In genomic region chr11:47101452-47101851, GRCh38 we compare ENCODE assay signal across 12 cellular contexts.
"Had no signal": no experiment of that assay in that cellular context is flagged by ENCODE, and none has a peak within 500 bp of the region (broad histone marks: within the 10 kb centered on the region; RNA-seq: fewer than 3 reads in every experiment).

No MANE protein-coding gene starts in this region.

- H3K27me3 ChIP-seq: brain microvascular endothelial cell, neutrophil had no signal

- H3K79me2 ChIP-seq: parathyroid adenoma had no signal

- H3K9me3 ChIP-seq: neutrophil had no signal

- H3K4me1 ChIP-seq: parathyroid adenoma had no signal

- H3K27ac ChIP-seq: brain microvascular endothelial cell, neutrophil, parathyroid adenoma had no signal

- H3K36me3 ChIP-seq: brain microvascular endothelial cell, neutrophil had no signal

- H3K4me3 ChIP-seq: lung had no signal

- H3K9ac ChIP-seq: parathyroid adenoma had no signal

- DNase-seq: activated CD4-positive, alpha-beta T cell treated with anti-CD3 and anti-CD28 coated beads, Interleukin-2, amount 10 ng/mL, durations not matched to agents 7 days and 5 days; activated naive CD8-positive, alpha-beta T cell treated with anti-CD3 and anti-CD28 coated beads for 36 hours; brain microvascular endothelial cell; cortex of kidney; effector CD8-positive, alpha-beta T cell; foreskin fibroblast; naive B cell; stimulated activated CD4-positive, alpha-beta T cell treated with anti-CD3 and anti-CD28 coated beads, Interleukin-2, amount 100 ng/mL, for 48 hours had no signal

- ATAC-seq: stimulated activated memory B cell treated with anti-CD40 and anti-IgM and Interleukin-4, amounts not matched to agents 10 μg/mL and 1 μg/mL and 100 μg/mL, for 72 hours had no signal

- H2AFZ ChIP-seq: parathyroid adenoma had no signal
